In the genomic region with DNA sequence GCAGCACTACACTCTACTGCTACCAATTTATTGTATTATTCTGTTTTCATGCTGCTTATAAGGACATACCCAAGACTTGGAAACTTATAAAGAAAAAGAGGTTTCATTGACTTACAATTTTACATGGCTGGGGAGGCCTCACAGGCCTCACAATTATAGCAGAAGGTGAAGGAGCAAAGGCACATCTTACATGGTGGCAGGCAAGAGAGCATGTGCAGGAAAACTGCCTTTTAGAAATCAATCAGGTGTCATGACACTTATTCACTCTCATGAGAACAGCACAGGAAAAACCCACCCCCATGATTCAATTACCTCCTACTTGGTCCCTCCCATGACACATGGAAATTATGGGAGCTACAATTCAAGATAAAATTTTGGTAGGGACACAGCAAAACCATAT, we compare ENCODE assay signal across 9 cellular contexts. TPM values are rescaled to one million over a fixed set of nuclear protein-coding genes. Genes with fewer than 3 reads are reported as not detected.
"Had no signal": no experiment of that assay in that cellular context is flagged by ENCODE, and none has a peak within 500 bp of the region (broad histone marks: within the 10 kb centered on the region; RNA-seq: fewer than 3 reads in every experiment).

No MANE protein-coding gene starts in this region.

- H3K4me3 ChIP-seq: GM12878 had no signal

- FAIRE-seq: G401.6, GM12878, GM12891, GM12892, GM18507, GM19239 had no signal

- DNase-seq: GDM1, GF-D8 had no signal

- ATAC-seq: GM12878 had no signal

RNA-seq across cellular contexts. Expression of gene GLYAT, which starts 49.6 kb away (rescaled TPM):
- total RNA-seq: G401 had no signal
- polyA plus RNA-seq: GM12878 had no signal
